Comparison of ENCODE assay signal across 3 cellular contexts in the genomic region with DNA sequence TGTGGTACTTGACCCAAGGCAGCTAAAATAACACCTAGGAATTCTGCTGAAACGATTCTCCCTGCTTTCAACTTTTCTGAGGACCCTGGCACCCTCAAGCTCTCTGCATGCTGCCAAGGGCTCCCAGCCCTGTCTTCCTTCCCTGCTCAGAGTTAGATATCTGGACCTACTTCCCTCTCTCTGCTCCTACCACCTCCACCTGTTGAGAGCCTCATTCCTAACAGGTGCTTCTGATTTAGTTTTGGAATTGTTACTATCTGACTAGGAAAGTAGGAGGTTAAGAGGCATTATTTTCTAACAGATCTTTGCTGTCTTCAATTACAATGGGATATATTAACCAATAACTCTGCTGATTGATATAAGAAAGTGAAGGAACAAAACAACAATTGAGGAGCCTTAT.
"Had no signal": no experiment of that assay in that cellular context is flagged by ENCODE, and none has a peak within 500 bp of the region (broad histone marks: within the 10 kb centered on the region; RNA-seq: fewer than 3 reads in every experiment).

No MANE protein-coding gene starts in this region.

- DNase-seq: GDM1, GF-D8 had no signal

- H3K4me3 ChIP-seq: GM12878 had no signal

- ATAC-seq: GM12878 had no signal
